Comparison of ENCODE assay signal across 11 cellular contexts in genomic region chr2:197204855-197205254, GRCh38.
DNase-seq lines count a peak whose midpoint lies in the region; ATAC-seq and TF ChIP-seq lines count a peak whose summit lies in the region.
"Had no signal": no experiment of that assay in that cellular context is flagged by ENCODE, and none has a peak within 500 bp of the region (broad histone marks: within the 10 kb centered on the region; RNA-seq: fewer than 3 reads in every experiment).

No MANE protein-coding gene starts in this region.

- POLR2A ChIA-PET in OCI-LY7 (lab: Charles Lee), result interaction anchor here (0.6 to 2.1 kb wide), 7 partner anchors 9 to 105 kb away, joined by 3 to 8 read pairs (median 4); no protein-coding TSS in a partner anchor

- peak overlapping the region; percentile 88 for H3K27ac ChIP-seq in CD4-positive, CD25-positive, alpha-beta regulatory T cell (ENCODE audit: insufficient read depth, low read length, poor library complexity, severe bottlenecking)
- peak overlapping the region; percentile 28 for H3K27ac ChIP-seq in OCI-LY7 (ENCODE audit: low read depth, low read length, poor library complexity, severe bottlenecking)

- no peak overlapping the region for H2AFZ ChIP-seq in OCI-LY7 (ENCODE audit: low read length)

- peaks cover 13% of the 10 kb centered on the region for H3K36me3 ChIP-seq in CD4-positive, CD25-positive, alpha-beta regulatory T cell (ENCODE audit: control insufficient read depth, insufficient read depth, low read length)
- peaks cover 17% of the 10 kb centered on the region for H3K36me3 ChIP-seq in OCI-LY7 (ENCODE audit: insufficient read depth, low read length)

- no peaks in the 10 kb centered on the region for H3K9me2 ChIP-seq in OCI-LY7 (ENCODE audit: insufficient read depth, low read length)

- BruUV-seq in OCI-LY7 (replicated peaks; lab: Mats Ljungman, UMichigan), result no TSS peak

- H3K4me2 ChIP-seq in OCI-LY7 (ENCODE audit: low read length), result no peak overlapping the region

- no peaks in the 10 kb centered on the region for H3K9me3 Mint-ChIP-seq in CD4-positive, CD25-positive, alpha-beta regulatory T cell
- H3K9me3 Mint-ChIP-seq in effector memory CD8-positive, alpha-beta T cell, result no peaks in the 10 kb centered on the region
- H3K9me3 Mint-ChIP-seq in osteocyte (ENCODE audit: unreplicated experiment), result no peaks in the 10 kb centered on the region

- H3K36me3 Mint-ChIP-seq in CD4-positive, CD25-positive, alpha-beta regulatory T cell, result peaks cover 26% of the 10 kb centered on the region
- peaks cover 24% of the 10 kb centered on the region for H3K36me3 Mint-ChIP-seq in effector memory CD8-positive, alpha-beta T cell (ENCODE audit: insufficient read depth)
- H3K36me3 Mint-ChIP-seq in osteocyte (ENCODE audit: unreplicated experiment), result peaks cover 7% of the 10 kb centered on the region

- no peaks in the 10 kb centered on the region for H4K20me1 ChIP-seq in OCI-LY7 (ENCODE audit: insufficient read depth, low read length)

- H3K27ac Mint-ChIP-seq in CD4-positive, CD25-positive, alpha-beta regulatory T cell, result peak overlapping the region; percentile 97 to 99 (median 98)
- H3K27ac Mint-ChIP-seq in effector memory CD8-positive, alpha-beta T cell, result peak overlapping the region; percentile 96
- peak overlapping the region; percentile 53 for H3K27ac Mint-ChIP-seq in osteocyte (ENCODE audit: unreplicated experiment)

- DNase-seq in CD4-positive, CD25-positive, alpha-beta regulatory T cell, result no peak
- no peak for DNase-seq in OCI-LY7 (ENCODE audit: low spot score)
- DNase-seq in effector memory CD8-positive, alpha-beta T cell, result no peak
- DNase-seq in osteocyte (ENCODE audit: extremely low spot score, unreplicated experiment), result no peak
- no peak for DNase-seq in NAMALWA (ENCODE audit: low spot score)
- no peak for DNase-seq in HK-2 (ENCODE audit: unreplicated experiment)
- DNase-seq: GOT3, NCI-H2029 treated with DMSO at 0.1 percent for 48 hours, T-helper 9 cell had no signal

- peaks cover 54% of the 10 kb centered on the region; the same call in 1 of the 2 replicates for H3K79me2 ChIP-seq in OCI-LY7 (ENCODE audit: insufficient read depth, low read depth, low read length)

- H3K27me3 Mint-ChIP-seq in CD4-positive, CD25-positive, alpha-beta regulatory T cell, result no peaks in the 10 kb centered on the region
- H3K27me3 Mint-ChIP-seq in effector memory CD8-positive, alpha-beta T cell, result no peaks in the 10 kb centered on the region
- no peaks in the 10 kb centered on the region for H3K27me3 Mint-ChIP-seq in osteocyte (ENCODE audit: unreplicated experiment)

- ATAC-seq in CD4-positive, CD25-positive, alpha-beta regulatory T cell (ENCODE audit: low read depth in 2 of 2), result no peak
- ATAC-seq in effector memory CD8-positive, alpha-beta T cell (replicated peaks), result no peak
- ATAC-seq in HG02759 (IDR thresholded peaks at IDR 0.05; ENCODE audit: unreplicated experiment), result no peak
- no peak for ATAC-seq in HG02970 (IDR thresholded peaks at IDR 0.05; ENCODE audit: low FRiP score, unreplicated experiment)

- intact Hi-C loops in OCI-LY7 (cut with micrococcal nuclease; ENCODE audit: unreplicated experiment), result loop anchor here (5.0 kb wide), 1 partner anchor 312 kb away; the partner anchor contains the start of gene MOB4

- TF ChIP-seq CTCF in OCI-LY7 (conservative IDR thresholded peaks at IDR 0.05; ENCODE audit: low read length) (no peak), osteocyte (IDR thresholded peaks at IDR 0.05) (no peak)

- CTCF ChIA-PET in OCI-LY7 (lab: Charles Lee; ENCODE audit: unreplicated experiment), result no interaction called here

- H3K27me3 ChIP-seq in CD4-positive, CD25-positive, alpha-beta regulatory T cell (ENCODE audit: control insufficient read depth, insufficient read depth, low read length), result no peaks in the 10 kb centered on the region

- H3K4me3 ChIP-seq in CD4-positive, CD25-positive, alpha-beta regulatory T cell (ENCODE audit: low read depth, low read length), result peak overlapping the region; percentile 73
- H3K4me3 ChIP-seq in OCI-LY7 (ENCODE audit: low read depth, low read length, poor library complexity, severe bottlenecking), result no peak overlapping the region

- H3K4me1 ChIP-seq in CD4-positive, CD25-positive, alpha-beta regulatory T cell (ENCODE audit: control insufficient read depth, insufficient read depth, low read length, poor library complexity, severe bottlenecking), result peaks cover 93% of the 10 kb centered on the region
- peaks cover 75% of the 10 kb centered on the region for H3K4me1 ChIP-seq in OCI-LY7 (ENCODE audit: insufficient read depth, low read length, poor library complexity, severe bottlenecking)

- H3K4me3 Mint-ChIP-seq in CD4-positive, CD25-positive, alpha-beta regulatory T cell, result peak overlapping the region in 3 of 4 donors; percentile 71 to 78 (median 72)
- peak overlapping the region; percentile 78 for H3K4me3 Mint-ChIP-seq in effector memory CD8-positive, alpha-beta T cell
- no peak overlapping the region for H3K4me3 Mint-ChIP-seq in osteocyte (ENCODE audit: unreplicated experiment)

- no peaks in the 10 kb centered on the region for H3K9me3 ChIP-seq in CD4-positive, CD25-positive, alpha-beta regulatory T cell (ENCODE audit: control insufficient read depth in 2 of 2, low read length in 2 of 2)
- 0 out of 2 replicates have a peak, but pooled peaks cover 3% of the 10 kb centered on the region for H3K9me3 ChIP-seq in OCI-LY7 (ENCODE audit: low read length)

- peaks cover 32 to 94% (median 79%) of the 10 kb centered on the region in 4 donors for H3K4me1 Mint-ChIP-seq in CD4-positive, CD25-positive, alpha-beta regulatory T cell
- peaks cover 72 to 86% of the 10 kb centered on the region in 2 donors for H3K4me1 Mint-ChIP-seq in effector memory CD8-positive, alpha-beta T cell (ENCODE audit: low read depth in 2 of 2)
- peaks cover 24% of the 10 kb centered on the region for H3K4me1 Mint-ChIP-seq in osteocyte (ENCODE audit: unreplicated experiment)
